ENCODE assay signal across 8 cellular contexts in genomic region chr19:1275260-1275975, GRCh38. TPM values are rescaled to one million over a fixed set of nuclear protein-coding genes. Genes with fewer than 3 reads are reported as not detected.
A peak's percentile ranks its signal among the peaks of the same experiment; 100 is the strongest.
DNase-seq lines count a peak whose midpoint lies in the region; ATAC-seq and TF ChIP-seq lines count a peak whose summit lies in the region.

Gene FAM174C, plus strand, starts transcription at chr19:1275530. Its CDS starts 20 bp downstream, at chr19:1275550.

- H3K4me1 ChIP-seq in ascending aorta (peaks cover 32 to 51% of the 10 kb centered on the region in 2 donors), right cardiac atrium (ENCODE audit: control insufficient read depth, insufficient read depth, low read length) (peaks cover 11% of the 10 kb centered on the region), aorta (ENCODE audit: control insufficient read depth in 1 of 2, insufficient read depth in 2 of 2, low read length in 2 of 2) (no peaks in the 10 kb centered on the region)

- intact Hi-C loops in ascending aorta (cut with DNase I), result loop anchor here (5.0 kb wide), 1 partner anchor 217 kb away; the partner anchor contains the start of genes PCSK4 and REEP6
- intact Hi-C loops in right cardiac atrium (cut with DNase I), result no loop called here
- intact Hi-C loops in aorta (cut with DNase I), result loop anchor here in 1 of 2 donors (5.0 to 10.0 kb wide), 2 partner anchors 82 to 229 kb away; no protein-coding TSS in a partner anchor

- H3K36me3 Mint-ChIP-seq in T-helper 2 cell treated with Interferon-gamma antibody and Interleukin-4, amounts not matched to agents 5 μg/mL and 100 μg/mL, for 36 hours (ENCODE audit: low read depth), result peaks cover 59% of the 10 kb centered on the region

- H3K4me3 Mint-ChIP-seq in T-helper 2 cell treated with Interferon-gamma antibody and Interleukin-4, amounts not matched to agents 5 μg/mL and 100 μg/mL, for 36 hours, result peak within 1 kb of the TSS; percentile 88

- ATAC-seq in GM18505 (IDR thresholded peaks at IDR 0.05; ENCODE audit: unreplicated experiment) (peak; percentile 63), HG02973 (IDR thresholded peaks at IDR 0.05; ENCODE audit: unreplicated experiment) (peak; percentile 54), right cardiac atrium (peak; percentile 74 to 85), aorta (ENCODE audit: low FRiP score) (peak; percentile 90)

- peaks cover 49 to 59% of the 10 kb centered on the region in 2 donors for H3K36me3 ChIP-seq in ascending aorta
- H3K36me3 ChIP-seq in aorta (ENCODE audit: control insufficient read depth in 1 of 2, insufficient read depth in 2 of 2, low read length in 1 of 2), result peaks cover 0 to 7% of the 10 kb centered on the region in 2 donors

- DNase-seq in NCI-H2029 (lab: John Stamatoyannopoulos, UW) (peak; percentile 96), ascending aorta (ENCODE audit: low spot score in 2 of 2) (peak; percentile 75 to 96), right cardiac atrium (peak; percentile 97 to 98 (median 98)), renal cortical epithelial cell (ENCODE audit: low read depth) (peak; percentile 85), aorta (peak; percentile 97 to 98)
- DNase-seq in T-helper 2 cell treated with Interferon-gamma antibody and Interleukin-4, amounts not matched to agents 5 μg/mL and 100 μg/mL, for 36 hours (ENCODE audit: low spot score), result peak; percentile 96

- peak; percentile 89 for TF ChIP-seq POLR2A in GM18505 (IDR thresholded peaks at IDR 0.05; ENCODE audit: borderline replicate concordance, extremely low read depth, insufficient read depth, insufficient read length)

- peaks cover 27% of the 10 kb centered on the region for H3K4me1 Mint-ChIP-seq in T-helper 2 cell treated with Interferon-gamma antibody and Interleukin-4, amounts not matched to agents 5 μg/mL and 100 μg/mL, for 36 hours (ENCODE audit: low read depth)

- H3K9me3 ChIP-seq in ascending aorta (no peaks in the 10 kb centered on the region), right cardiac atrium (ENCODE audit: control insufficient read depth, low read length) (no peaks in the 10 kb centered on the region), aorta (ENCODE audit: control insufficient read depth, low read length) (no peaks in the 10 kb centered on the region)

- H3K4me3 ChIP-seq in ascending aorta (peak within 1 kb of the TSS; percentile 79 to 86), right cardiac atrium (ENCODE audit: low read length) (peak within 1 kb of the TSS; percentile 70), aorta (ENCODE audit: low read length in 2 of 2) (peak within 1 kb of the TSS; percentile 31 to 35)

- H3K27me3 Mint-ChIP-seq in T-helper 2 cell treated with Interferon-gamma antibody and Interleukin-4, amounts not matched to agents 5 μg/mL and 100 μg/mL, for 36 hours (ENCODE audit: low read depth), result no peaks in the 10 kb centered on the region

- no peaks in the 10 kb centered on the region for H3K27me3 ChIP-seq in ascending aorta
- H3K27me3 ChIP-seq in right cardiac atrium (ENCODE audit: control insufficient read depth, insufficient read depth), result no peaks in the 10 kb centered on the region
- H3K27me3 ChIP-seq in aorta (ENCODE audit: control insufficient read depth in 1 of 2, insufficient read depth in 2 of 2, low read length in 1 of 2), result no peaks in the 10 kb centered on the region

- peak within 1 kb of the TSS; percentile 97 for H3K27ac Mint-ChIP-seq in T-helper 2 cell treated with Interferon-gamma antibody and Interleukin-4, amounts not matched to agents 5 μg/mL and 100 μg/mL, for 36 hours

- no peak for TF ChIP-seq CTCF in ascending aorta (IDR thresholded peaks at IDR 0.05)

- H3K27ac ChIP-seq in ascending aorta (peak within 1 kb of the TSS; percentile 94 to 99), right cardiac atrium (ENCODE audit: low read length) (peak within 1 kb of the TSS; percentile 97), aorta (ENCODE audit: low read depth in 1 of 2, low read length in 2 of 2) (peak within 1 kb of the TSS; percentile 29 to 92)

- no peaks in the 10 kb centered on the region for H3K9me3 Mint-ChIP-seq in T-helper 2 cell treated with Interferon-gamma antibody and Interleukin-4, amounts not matched to agents 5 μg/mL and 100 μg/mL, for 36 hours

- under 1% methylated on average over 98 of the region's 98 CpGs for WGBS in right cardiac atrium
- WGBS in aorta, 2 donors, result 0% methylated on average over 59 to 98 of the region's 98 CpGs

RNA-seq across cellular contexts. Expression of gene FAM174C, which starts in this region (rescaled TPM):
- total RNA-seq in ascending aorta, result 156 TPM
- total RNA-seq in right cardiac atrium, result 10 to 100 TPM; 15.9 to 18.1 (median 17.0) TPM
- polyA plus RNA-seq in right cardiac atrium, result 25.3 TPM
- total RNA-seq in renal cortical epithelial cell, result 13.9 and 21.5 TPM in 2 replicates
- 10 to 100 TPM; 21.9 to 23.3 TPM for total RNA-seq in aorta
- 10 to 100 TPM; 43.8 to 68.8 TPM for polyA plus RNA-seq in aorta

Comparison
In these comparisons a context has a peak if more than half of its experiments do, and no peak if none do; other contexts are left out.
1. Peak in every context shown above with its lines: DNase-seq, ATAC-seq, H3K4me3 ChIP-seq and H3K27ac ChIP-seq.